ENCODE assay signal across 29 cellular contexts in the genomic region with DNA sequence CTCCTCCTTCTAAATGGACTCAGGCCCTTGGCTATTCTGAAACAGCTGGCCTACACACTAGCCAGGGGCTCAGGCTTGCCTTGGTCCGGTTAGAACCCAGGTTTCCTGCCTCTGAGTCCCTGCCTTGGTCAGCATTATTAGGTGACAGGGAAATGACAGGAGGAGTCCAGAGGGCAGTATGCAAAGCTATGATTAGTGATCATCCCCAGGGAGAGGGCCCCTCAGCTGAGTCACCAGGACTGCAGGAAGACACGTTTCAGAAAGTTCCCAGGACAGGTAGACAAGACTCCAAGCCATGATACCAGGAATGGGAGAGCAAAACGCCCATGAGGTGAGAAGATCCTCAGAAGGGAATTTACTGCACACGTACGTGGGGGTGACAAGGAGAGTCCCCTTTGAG.
"Had no signal": no experiment of that assay in that cellular context is flagged by ENCODE, and none has a peak within 500 bp of the region (broad histone marks: within the 10 kb centered on the region; RNA-seq: fewer than 3 reads in every experiment).

No MANE protein-coding gene starts in this region.

- DNase-seq: colonic mucosa; cortex of kidney; dermis blood vessel endothelial cell; dorsolateral prefrontal cortex; effector CD4-positive, alpha-beta T cell; effector CD8-positive, alpha-beta T cell; effector memory CD4-positive, alpha-beta T cell; effector memory CD8-positive, alpha-beta T cell; endodermal cell; erythroblast; esophagus squamous epithelium; foreskin fibroblast; foreskin keratinocyte; foreskin melanocyte; gastrocnemius medialis; glutamatergic neuron; head of caudate nucleus; heart left ventricle; heart right ventricle had no signal

- H3K36me3 ChIP-seq: colonic mucosa, esophagus muscularis mucosa, esophagus squamous epithelium, gastrocnemius medialis, gastroesophageal sphincter, heart left ventricle, heart right ventricle had no signal

- H3K27ac ChIP-seq: colonic mucosa, coronary artery, dorsolateral prefrontal cortex, epithelial cell of prostate, esophagus muscularis mucosa, esophagus squamous epithelium, foreskin keratinocyte, gastrocnemius medialis, gastroesophageal sphincter, heart left ventricle, heart right ventricle had no signal

- H3K4me3 Mint-ChIP-seq: dendritic cell treated with granulocyte-macrophage colony-stimulating factor and Interleukin-4, amounts not matched to agents 40 ng/mL and 50 ng/mL, for 4 days; effector memory CD8-positive, alpha-beta T cell; endodermal cell had no signal

- H3K4me3 ChIP-seq: colonic mucosa, coronary artery, dorsolateral prefrontal cortex, esophagus muscularis mucosa, esophagus squamous epithelium, gastrocnemius medialis, gastroesophageal sphincter, heart left ventricle, heart right ventricle had no signal

- H3K27me3 Mint-ChIP-seq: dendritic cell treated with granulocyte-macrophage colony-stimulating factor and Interleukin-4, amounts not matched to agents 40 ng/mL and 50 ng/mL, for 4 days; effector memory CD8-positive, alpha-beta T cell had no signal

- H3K27ac Mint-ChIP-seq: dendritic cell treated with granulocyte-macrophage colony-stimulating factor and Interleukin-4, amounts not matched to agents 40 ng/mL and 50 ng/mL, for 4 days; effector memory CD8-positive, alpha-beta T cell; endodermal cell had no signal

- FAIRE-seq: colon, endometrium, endothelial cell of umbilical vein, frontal cortex had no signal

- H3K4me1 ChIP-seq: colonic mucosa, foreskin keratinocyte, gastrocnemius medialis had no signal

- ATAC-seq: effector memory CD8-positive, alpha-beta T cell; esophagus mucosa; foreskin keratinocyte; gastrocnemius medialis; gastroesophageal sphincter; heart left ventricle; heart right ventricle had no signal

- H3K9me3 ChIP-seq: colonic mucosa, esophagus muscularis mucosa, esophagus squamous epithelium, gastrocnemius medialis, gastroesophageal sphincter had no signal

- H3K27me3 ChIP-seq: colonic mucosa, dorsolateral prefrontal cortex, esophagus muscularis mucosa, esophagus squamous epithelium, foreskin keratinocyte, gastrocnemius medialis, gastroesophageal sphincter, heart left ventricle, heart right ventricle had no signal
